ENCODE assay signal across 9 cellular contexts in the genomic region with DNA sequence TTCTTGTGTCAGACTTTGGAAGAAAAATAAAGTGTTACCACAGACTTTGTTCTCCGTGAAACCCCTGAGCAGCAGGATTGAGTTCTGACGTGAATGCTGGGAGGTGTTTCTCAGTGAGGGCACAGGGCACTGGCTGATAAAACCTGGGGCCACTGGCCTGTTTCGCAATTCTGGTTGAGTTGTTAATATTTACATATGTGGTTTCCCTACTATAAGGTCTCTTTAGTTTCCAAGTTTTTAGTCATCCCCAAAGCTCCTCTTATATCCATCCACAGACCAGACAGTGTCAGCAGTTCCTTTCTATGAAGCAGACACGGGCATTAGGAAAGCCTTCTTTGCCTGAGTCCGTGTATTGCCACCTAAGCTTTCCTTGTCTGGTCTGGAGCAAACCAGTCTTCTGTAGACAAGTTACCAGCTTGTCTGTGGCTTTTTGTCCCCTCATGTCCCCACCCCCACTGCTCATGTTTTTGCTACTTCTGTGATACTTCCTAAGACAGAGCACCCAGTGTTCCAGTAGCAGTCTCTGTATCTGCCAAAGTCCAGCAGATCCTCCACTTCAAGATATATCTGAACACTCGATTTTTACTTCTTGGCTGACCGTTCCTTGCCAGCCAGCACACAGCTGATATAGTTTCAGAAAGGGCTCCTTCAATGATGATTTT. TPM values are rescaled to one million over a fixed set of nuclear protein-coding genes. Genes with fewer than 3 reads are reported as not detected.
DNase-seq lines count a peak whose midpoint lies in the region; ATAC-seq and TF ChIP-seq lines count a peak whose summit lies in the region.
"Had no signal": no experiment of that assay in that cellular context is flagged by ENCODE, and none has a peak within 500 bp of the region (broad histone marks: within the 10 kb centered on the region; RNA-seq: fewer than 3 reads in every experiment).

No MANE protein-coding gene starts in this region.

- intact Hi-C loops in PC-9 (cut with micrococcal nuclease; ENCODE audit: unreplicated experiment): no loop called here

- H3K27ac ChIP-seq in GM23248 (peak overlapping the region; percentile 55), PC-9 (peak overlapping the region; percentile 45), subcutaneous abdominal adipose tissue (ENCODE audit: low read depth, low read length) (peak overlapping the region; percentile 92)
- H3K27ac ChIP-seq: WERI-Rb-1 had no signal

- TF ChIP-seq CTCF in PC-9 (conservative IDR thresholded peaks at IDR 0.05): no peak
- no peak for TF ChIP-seq CTCF in foreskin fibroblast (IDR thresholded peaks at IDR 0.05; ENCODE audit: low read depth, low read length)

- H3K9ac ChIP-seq in GM23248: no peak overlapping the region
- peak overlapping the region in 2 of 5 donors; percentile 32 to 41 for H3K9ac ChIP-seq in subcutaneous abdominal adipose tissue (ENCODE audit: low read length in 5 of 5)

- peak overlapping the region; percentile 40 for H3K4me2 ChIP-seq in GM23248 (ENCODE audit: unreplicated experiment)
- peak overlapping the region; percentile 28; the same call in 1 of the 2 replicates for H3K4me2 ChIP-seq in PC-9

- H3K4me3 ChIP-seq in GM23248 (no peak overlapping the region), PC-9 (no peak overlapping the region), foreskin fibroblast (ENCODE audit: low read depth in 1 of 2, low read length in 2 of 2) (no peak overlapping the region), subcutaneous abdominal adipose tissue (ENCODE audit: low read depth in 1 of 5, low read length in 5 of 5) (no peak overlapping the region)

- 61 to 62% methylated on average over 7 of the region's 7 CpGs for WGBS in GM23248 (ENCODE audit: low coverage in 1 of 2, low lambda C conversion rate in 2 of 2, missing lambda C conversion rate in 2 of 2), 2 experiments

- peaks cover 57% of the 10 kb centered on the region for H3F3A ChIP-seq in GM23248 (ENCODE audit: insufficient read depth)
- peaks cover 5% of the 10 kb centered on the region; the same call in 1 of the 2 replicates for H3F3A ChIP-seq in PC-9 (ENCODE audit: insufficient read depth, low read depth)

- H3K36me3 ChIP-seq in GM23248 (ENCODE audit: low read depth) (peaks cover 45% of the 10 kb centered on the region), PC-9 (ENCODE audit: low read depth) (no peaks in the 10 kb centered on the region), subcutaneous abdominal adipose tissue (ENCODE audit: control insufficient read depth in 5 of 5, insufficient read depth in 5 of 5, low read length in 5 of 5) (peaks cover 52 to 86% (median 68%) of the 10 kb centered on the region in 5 donors)

- no peaks in the 10 kb centered on the region for H3K9me3 ChIP-seq in GM23248 (ENCODE audit: low read depth)
- no peaks in the 10 kb centered on the region for H3K9me3 ChIP-seq in PC-9 (ENCODE audit: insufficient read depth, low read depth)
- H3K9me3 ChIP-seq in subcutaneous abdominal adipose tissue (ENCODE audit: control insufficient read depth in 5 of 5, low read length in 5 of 5): no peaks in the 10 kb centered on the region

- H3K4me1 ChIP-seq in GM23248 (ENCODE audit: insufficient read depth): peaks cover 33% of the 10 kb centered on the region
- H3K4me1 ChIP-seq in PC-9 (replicated peaks; ENCODE audit: insufficient read depth): peaks cover 49% of the 10 kb centered on the region
- peaks cover 0 to 36% (median 25%) of the 10 kb centered on the region in 5 donors for H3K4me1 ChIP-seq in subcutaneous abdominal adipose tissue (ENCODE audit: control insufficient read depth in 5 of 5, insufficient read depth in 5 of 5, low read length in 5 of 5)

- H4K20me1 ChIP-seq in GM23248 (ENCODE audit: insufficient read depth) (no peaks in the 10 kb centered on the region), PC-9 (ENCODE audit: insufficient read depth) (no peaks in the 10 kb centered on the region)

- no peaks in the 10 kb centered on the region for H3K9me2 ChIP-seq in GM23248 (ENCODE audit: insufficient read depth)
- H3K9me2 ChIP-seq in PC-9 (ENCODE audit: insufficient read depth): no peaks in the 10 kb centered on the region

- POLR2A ChIA-PET in PC-9 (lab: Charles Lee; ENCODE audit: unreplicated experiment): no interaction called here

- ATAC-seq in GM19328 (IDR thresholded peaks at IDR 0.05; ENCODE audit: unreplicated experiment): no peak

- no TSS peak for BruUV-seq in PC-9 (replicated peaks; lab: Mats Ljungman, UMichigan)

- H2AFZ ChIP-seq in GM23248: no peak overlapping the region
- no peak overlapping the region for H2AFZ ChIP-seq in PC-9

- H3K27me3 ChIP-seq in GM23248 (replicated peaks; ENCODE audit: insufficient read depth) (no peaks in the 10 kb centered on the region), PC-9 (ENCODE audit: insufficient read depth, low read depth) (no peaks in the 10 kb centered on the region), subcutaneous abdominal adipose tissue (ENCODE audit: control insufficient read depth in 5 of 5, insufficient read depth in 4 of 5, low read length in 5 of 5) (no peaks in the 10 kb centered on the region)

- DNase-seq in GM23248 (peak; percentile 54), PC-9 (peak; percentile 20 to 41), foreskin fibroblast (peak; percentile 72 to 79), SIG-M5 (lab: John Stamatoyannopoulos, UW) (no peak), DMS153 (lab: John Stamatoyannopoulos, UW) (no peak)
- DNase-seq: Kasumi-1, WERI-Rb-1 had no signal

- H3K79me2 ChIP-seq in GM23248 (ENCODE audit: insufficient read depth) (no peaks in the 10 kb centered on the region), PC-9 (ENCODE audit: low read depth) (no peaks in the 10 kb centered on the region)

- CTCF ChIA-PET in PC-9 (lab: Charles Lee): no interaction called here

- in situ Hi-C loops in GM23248 (cut with MboI): no loop called here

RNA-seq across cellular contexts. Expression of a gene that starts 42.0 kb away (rescaled TPM):
- 79.5 and 84.1 TPM in 2 replicates for total RNA-seq in GM23248 (2014; rRNA removed; shearing (Covaris generic))
- polyA plus RNA-seq in GM23248 (2016; fragmentation: Nextera tagmentation; extraction: Ambion mirVana): 72.0 and 76.7 TPM in 2 replicates
- 26.1 and 30.2 TPM in 2 replicates for total RNA-seq in PC-9 (2021)

Comparison
In these comparisons a context has a peak if more than half of its experiments do, and no peak if none do; other contexts are left out.
1. DNase-seq: peak in GM23248 (single experiment), PC-9 (2 of 2) and foreskin fibroblast (2 of 2); none in SIG-M5 (single experiment) and DMS153 (single experiment).
2. Peak in every context shown above with its lines, with median percentiles within 50 percentile points of each other: H3K27ac ChIP-seq.